Comparison of ENCODE assay signal across 20 cellular contexts in the genomic region with DNA sequence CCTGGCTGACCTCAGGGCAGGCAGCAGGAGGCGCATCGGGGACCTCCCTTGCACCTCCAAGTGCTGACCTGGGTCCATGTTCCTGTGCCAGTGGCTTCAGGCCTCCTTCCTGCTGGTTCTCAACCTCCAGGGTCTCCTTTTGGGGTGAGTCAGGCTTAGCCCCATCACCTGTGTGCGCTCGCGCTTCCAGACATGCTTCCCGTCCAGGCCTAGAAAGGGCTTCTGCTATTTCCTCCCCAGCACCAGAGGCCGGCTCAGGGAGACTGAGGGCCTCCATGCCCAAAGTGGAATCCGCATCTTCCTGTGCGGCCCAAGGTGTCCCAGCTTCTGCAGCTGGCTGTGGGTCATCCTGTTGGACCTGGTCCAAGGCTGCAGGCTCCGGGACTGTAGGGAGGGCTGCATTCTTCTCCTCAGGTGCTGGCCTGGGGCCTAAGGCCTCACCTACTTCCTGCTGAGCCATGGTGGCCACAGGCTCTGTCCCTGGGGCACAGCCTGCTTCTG. TPM values are rescaled to one million over a fixed set of nuclear protein-coding genes. Genes with fewer than 3 reads are reported as not detected.
A peak's percentile ranks its signal among the peaks of the same experiment; 100 is the strongest.
DNase-seq lines count a peak whose midpoint lies in the region; ATAC-seq lines count a peak whose summit lies in the region.
"Had no signal": no experiment of that assay in that cellular context is flagged by ENCODE, and none has a peak within 500 bp of the region (broad histone marks: within the 10 kb centered on the region; RNA-seq: fewer than 3 reads in every experiment).

No MANE protein-coding gene starts in this region.

- CTCF ChIA-PET in activated CD4-positive, alpha-beta T cell treated with anti-CD3 and anti-CD28 coated beads for 36 hours (lab: Charles Lee): no interaction called here

- H3K27me3 Mint-ChIP-seq in activated CD4-positive, alpha-beta T cell treated with anti-CD3 and anti-CD28 coated beads for 36 hours: no peaks in the 10 kb centered on the region
- H3K27me3 Mint-ChIP-seq in T-helper 2 cell treated with Interferon-gamma antibody and Interleukin-4, amounts not matched to agents 5 μg/mL and 100 μg/mL, for 36 hours (ENCODE audit: low read depth): peaks cover under 1% of the 10 kb centered on the region
- H3K27me3 Mint-ChIP-seq: type B pancreatic cell had no signal

- H3K27ac Mint-ChIP-seq in activated CD4-positive, alpha-beta T cell treated with anti-CD3 and anti-CD28 coated beads for 36 hours: no peak overlapping the region
- H3K27ac Mint-ChIP-seq in T-helper 2 cell treated with Interferon-gamma antibody and Interleukin-4, amounts not matched to agents 5 μg/mL and 100 μg/mL, for 36 hours: no peak overlapping the region
- H3K27ac Mint-ChIP-seq: activated B cell treated with CpG ODN at 0.5 μM for 24 hours; activated T-helper 2 cell treated with anti-CD3 and anti-CD28 coated beads, Interferon-gamma antibody, Interleukin-2, Interleukin-4, amounts not matched to agents 10 μg/mL and 5 μg/mL and 100 μg/mL, durations not matched to agents 14 hours and 24 hours and 36 hours; type B pancreatic cell had no signal

- H3K36me3 Mint-ChIP-seq in activated CD4-positive, alpha-beta T cell treated with anti-CD3 and anti-CD28 coated beads for 36 hours (ENCODE audit: low read depth): no peaks in the 10 kb centered on the region
- no peaks in the 10 kb centered on the region for H3K36me3 Mint-ChIP-seq in T-helper 2 cell treated with Interferon-gamma antibody and Interleukin-4, amounts not matched to agents 5 μg/mL and 100 μg/mL, for 36 hours (ENCODE audit: low read depth)
- H3K36me3 Mint-ChIP-seq: type B pancreatic cell had no signal

- no peaks in the 10 kb centered on the region for H3K9me3 Mint-ChIP-seq in activated CD4-positive, alpha-beta T cell treated with anti-CD3 and anti-CD28 coated beads for 36 hours (ENCODE audit: low read depth)
- no peaks in the 10 kb centered on the region for H3K9me3 Mint-ChIP-seq in T-helper 2 cell treated with Interferon-gamma antibody and Interleukin-4, amounts not matched to agents 5 μg/mL and 100 μg/mL, for 36 hours
- H3K9me3 Mint-ChIP-seq: activated B cell treated with CpG ODN at 0.5 μM for 24 hours; activated T-helper 2 cell treated with anti-CD3 and anti-CD28 coated beads, Interferon-gamma antibody, Interleukin-2, Interleukin-4, amounts not matched to agents 10 μg/mL and 5 μg/mL and 100 μg/mL, durations not matched to agents 14 hours and 24 hours and 36 hours; type B pancreatic cell had no signal

- POLR2A ChIA-PET in activated CD4-positive, alpha-beta T cell treated with anti-CD3 and anti-CD28 coated beads for 36 hours (lab: Charles Lee): no interaction called here

- peak; percentile 3 for DNase-seq in activated CD4-positive, alpha-beta T cell treated with anti-CD3 and anti-CD28 coated beads for 36 hours
- DNase-seq in activated CD4-positive, alpha-beta T cell treated with anti-CD3 and anti-CD28 coated beads for 1 hour: no peak
- DNase-seq in LoVo (ENCODE audit: low spot score): peak; percentile 33
- DNase-seq in dermis blood vessel endothelial cell: peak; percentile 13
- peak; percentile 80 for DNase-seq in posterior vena cava (ENCODE audit: low spot score)
- no peak for DNase-seq in SW480 (ENCODE audit: low spot score)
- DNase-seq in T-helper 2 cell treated with Interferon-gamma antibody and Interleukin-4, amounts not matched to agents 5 μg/mL and 100 μg/mL, for 36 hours (ENCODE audit: low spot score): no peak
- DNase-seq: 8988T; activated B cell treated with CpG ODN at 0.5 μM for 24 hours; BE2C; central memory CD4-positive, alpha-beta T cell; COR-L47; NCI-H1092 treated with DMSO at 0.1 percent for 48 hours; NCI-H510A treated with DMSO at 0.1 percent for 48 hours; occipital lobe; SIG-M5; stimulated activated naive CD4-positive, alpha-beta T cell had no signal

- H3K4me3 Mint-ChIP-seq in activated CD4-positive, alpha-beta T cell treated with anti-CD3 and anti-CD28 coated beads for 36 hours: no peak overlapping the region
- no peak overlapping the region for H3K4me3 Mint-ChIP-seq in T-helper 2 cell treated with Interferon-gamma antibody and Interleukin-4, amounts not matched to agents 5 μg/mL and 100 μg/mL, for 36 hours
- H3K4me3 Mint-ChIP-seq: activated B cell treated with CpG ODN at 0.5 μM for 24 hours, type B pancreatic cell had no signal

- intact Hi-C loops in activated CD4-positive, alpha-beta T cell treated with anti-CD3 and anti-CD28 coated beads for 36 hours (cut with DNase I, micrococcal nuclease): no loop called here
- intact Hi-C loops in posterior vena cava (cut with DNase I): no loop called here

- no peak for ATAC-seq in activated CD4-positive, alpha-beta T cell treated with anti-CD3 and anti-CD28 coated beads for 36 hours
- no peak for ATAC-seq in GM18867 (IDR thresholded peaks at IDR 0.05; ENCODE audit: unreplicated experiment)

- no peaks in the 10 kb centered on the region for H3K4me1 Mint-ChIP-seq in activated CD4-positive, alpha-beta T cell treated with anti-CD3 and anti-CD28 coated beads for 36 hours
- H3K4me1 Mint-ChIP-seq in T-helper 2 cell treated with Interferon-gamma antibody and Interleukin-4, amounts not matched to agents 5 μg/mL and 100 μg/mL, for 36 hours (ENCODE audit: low read depth): peaks cover 1% of the 10 kb centered on the region
- H3K4me1 Mint-ChIP-seq: activated B cell treated with CpG ODN at 0.5 μM for 24 hours had no signal

RNA-seq across cellular contexts. Expression of gene NACAD, which starts 5.9 kb away (rescaled TPM):
- under 1 TPM; 0.14 to 0.21 TPM for total RNA-seq in activated CD4-positive, alpha-beta T cell treated with anti-CD3 and anti-CD28 coated beads for 36 hours
- total RNA-seq in dermis blood vessel endothelial cell (0.68 and 1.9 TPM in 2 replicates), posterior vena cava (10 to 100 TPM in 1 of 2 donors, 1 to 10 TPM in 1; 8.5 to 10.4 TPM)

RNA-seq across cellular contexts. Expression of gene TBRG4, which starts 28.6 kb away (rescaled TPM):
- total RNA-seq in activated CD4-positive, alpha-beta T cell treated with anti-CD3 and anti-CD28 coated beads for 36 hours: 100 to 1,000 TPM; 158 to 163 TPM
- total RNA-seq in dermis blood vessel endothelial cell (55.1 and 78.6 TPM in 2 replicates), posterior vena cava (10 to 100 TPM; 32.5 to 35.1 TPM)

Comparison
In these comparisons a context has a peak if more than half of its experiments do, and no peak if none do; other contexts are left out.
1. DNase-seq: peak in activated CD4-positive, alpha-beta T cell treated with anti-CD3 and anti-CD28 coated beads for 36 hours (single experiment), LoVo (single experiment), dermis blood vessel endothelial cell (single experiment) and posterior vena cava (single experiment); none in activated CD4-positive, alpha-beta T cell treated with anti-CD3 and anti-CD28 coated beads for 1 hour (single experiment), SW480 (single experiment) and T-helper 2 cell treated with Interferon-gamma antibody and Interleukin-4, amounts not matched to agents 5 μg/mL and 100 μg/mL, for 36 hours (single experiment).